ENCODE assay signal across 8 cellular contexts in genomic region chr7:44045226-44046014, GRCh38. TPM values are rescaled to one million over a fixed set of nuclear protein-coding genes. Genes with fewer than 3 reads are reported as not detected.
DNase-seq lines count a peak whose midpoint lies in the region; ATAC-seq and TF ChIP-seq lines count a peak whose summit lies in the region.

No MANE protein-coding gene starts in this region.

- H3K9me3 ChIP-seq in BE2C (no peaks in the 10 kb centered on the region), iPS DF 6.9 (ENCODE audit: control insufficient read depth, insufficient read depth, low read length) (no peaks in the 10 kb centered on the region)

- H3K27me3 Mint-ChIP-seq in activated T-cell treated with anti-CD3 and anti-CD28 coated beads, Interleukin-2, amount 50 U/mL, for 4 hours (ENCODE audit: low read depth), result no peaks in the 10 kb centered on the region
- no peaks in the 10 kb centered on the region for H3K27me3 Mint-ChIP-seq in stimulated activated naive CD8-positive, alpha-beta T cell treated with anti-CD3 and anti-CD28 coated beads, Interleukin-15, amount 100 ng/mL, for 72 hours

- peaks cover 56% of the 10 kb centered on the region for H3K4me1 Mint-ChIP-seq in activated T-cell treated with anti-CD3 and anti-CD28 coated beads, Interleukin-2, amount 50 U/mL, for 4 hours (ENCODE audit: low read depth)
- peaks cover 66% of the 10 kb centered on the region for H3K4me1 Mint-ChIP-seq in stimulated activated naive CD8-positive, alpha-beta T cell treated with anti-CD3 and anti-CD28 coated beads, Interleukin-15, amount 100 ng/mL, for 72 hours

- H3K27me3 ChIP-seq in BE2C (no peaks in the 10 kb centered on the region), iPS DF 6.9 (ENCODE audit: control insufficient read depth, insufficient read depth, low read length) (no peaks in the 10 kb centered on the region; the same call in 1 of the 2 replicates)

- H3K27ac ChIP-seq in iPS DF 6.9 (ENCODE audit: low read length), result no peak overlapping the region

- peaks cover 14% of the 10 kb centered on the region for H3K36me3 Mint-ChIP-seq in activated T-cell treated with anti-CD3 and anti-CD28 coated beads, Interleukin-2, amount 50 U/mL, for 4 hours (ENCODE audit: insufficient read depth)

- no peak for TF ChIP-seq CTCF in BE2C (IDR thresholded peaks at IDR 0.05; ENCODE audit: low read depth, low read length)

- H3K4me3 ChIP-seq in BE2C (ENCODE audit: low read depth, low read length), result peak overlapping the region; percentile 94
- H3K4me3 ChIP-seq in iPS DF 6.9 (ENCODE audit: low read length), result peak overlapping the region; percentile 98

- H3K9me3 Mint-ChIP-seq in activated T-cell treated with anti-CD3 and anti-CD28 coated beads, Interleukin-2, amount 50 U/mL, for 4 hours, result no peaks in the 10 kb centered on the region
- H3K9me3 Mint-ChIP-seq in stimulated activated naive CD8-positive, alpha-beta T cell treated with anti-CD3 and anti-CD28 coated beads, Interleukin-15, amount 100 ng/mL, for 72 hours, result no peaks in the 10 kb centered on the region

- peak overlapping the region; percentile 87 for H3K4me3 Mint-ChIP-seq in activated T-cell treated with anti-CD3 and anti-CD28 coated beads, Interleukin-2, amount 50 U/mL, for 4 hours
- peak overlapping the region; percentile 77 to 93 for H3K4me3 Mint-ChIP-seq in stimulated activated naive CD8-positive, alpha-beta T cell treated with anti-CD3 and anti-CD28 coated beads, Interleukin-15, amount 100 ng/mL, for 72 hours

- H3K36me3 ChIP-seq in BE2C (peaks cover 15% of the 10 kb centered on the region), iPS DF 6.9 (ENCODE audit: control insufficient read depth, insufficient read depth, low read length) (peaks cover 13% of the 10 kb centered on the region)

- DNase-seq in BE2C (no peak), iPS DF 6.9 (ENCODE audit: low read depth, low spot score) (no peak), occipital lobe (lab: John Stamatoyannopoulos, UW) (no peak)
- DNase-seq in activated T-cell treated with anti-CD3 and anti-CD28 coated beads, Interleukin-2, amount 50 U/mL, for 4 hours, result no peak
- no peak for DNase-seq in stimulated activated naive CD8-positive, alpha-beta T cell treated with anti-CD3 and anti-CD28 coated beads, Interleukin-15, amount 100 ng/mL, for 72 hours
- no peak for DNase-seq in activated CD4-positive, alpha-beta T cell treated with anti-CD3 and anti-CD28 coated beads for 4 hours

- no CpG with 5 or more reads among the region's 15 CpGs for WGBS in iPS DF 6.9 (ENCODE audit: insufficient coverage, insufficient read length)

- H3K27ac Mint-ChIP-seq in stimulated activated naive CD8-positive, alpha-beta T cell treated with anti-CD3 and anti-CD28 coated beads, Interleukin-15, amount 100 ng/mL, for 72 hours, result peak overlapping the region; percentile 72 to 93

- ATAC-seq in HG02763 (IDR thresholded peaks at IDR 0.05; ENCODE audit: unreplicated experiment) (peak; percentile 3), HG03457 (IDR thresholded peaks at IDR 0.05; ENCODE audit: unreplicated experiment) (no peak)
- ATAC-seq in activated T-cell treated with anti-CD3 and anti-CD28 coated beads, Interleukin-2, amount 50 U/mL, for 4 hours, result peak in 1 of 2 donors; percentile 19
- peak; percentile 9 for ATAC-seq in stimulated activated naive CD8-positive, alpha-beta T cell treated with anti-CD3 and anti-CD28 coated beads, Interleukin-15, amount 100 ng/mL, for 72 hours

- no peaks in the 10 kb centered on the region for H3K4me1 ChIP-seq in BE2C
- 0 out of 2 replicates have a peak, but pooled peaks cover 1% of the 10 kb centered on the region for H3K4me1 ChIP-seq in iPS DF 6.9 (ENCODE audit: control insufficient read depth, insufficient read depth, low read length)

RNA-seq across cellular contexts. Expression of gene DBNL, which starts 0.9 kb away (rescaled TPM):
- 210 TPM for polyA plus RNA-seq in BE2C (2012; ENCODE audit: insufficient read depth, insufficient read length, low read depth)
- total RNA-seq in activated T-cell treated with anti-CD3 and anti-CD28 coated beads, Interleukin-2, amount 50 U/mL, for 4 hours, result 100 to 1,000 TPM; 147 to 167 (median 165) TPM
- total RNA-seq in occipital lobe, result 52.3 TPM

RNA-seq across cellular contexts. Expression of gene PGAM2, which starts 19.9 kb away (rescaled TPM):
- 207 TPM for polyA plus RNA-seq in BE2C (2012; ENCODE audit: insufficient read depth, insufficient read length, low read depth)
- under 1 TPM in 1 of 3 donors, not detected in 2; 0.24 TPM for total RNA-seq in activated T-cell treated with anti-CD3 and anti-CD28 coated beads, Interleukin-2, amount 50 U/mL, for 4 hours
- total RNA-seq in occipital lobe, result 5.9 TPM

RNA-seq across cellular contexts. Expression of gene POLM, which starts 36.9 kb away (rescaled TPM):
- 21.3 TPM for polyA plus RNA-seq in BE2C (2012; ENCODE audit: insufficient read depth, insufficient read length, low read depth)
- 10 to 100 TPM; 33.0 to 45.1 (median 37.7) TPM for total RNA-seq in activated T-cell treated with anti-CD3 and anti-CD28 coated beads, Interleukin-2, amount 50 U/mL, for 4 hours
- 6.7 TPM for total RNA-seq in occipital lobe

RNA-seq across cellular contexts. Expression of gene SPDYE1, which starts 47.7 kb away (rescaled TPM):
- polyA plus RNA-seq in BE2C (2012; ENCODE audit: insufficient read depth, insufficient read length, low read depth), result not detected
- not detected for total RNA-seq in activated T-cell treated with anti-CD3 and anti-CD28 coated beads, Interleukin-2, amount 50 U/mL, for 4 hours
- total RNA-seq in occipital lobe, result not detected

RNA-seq across cellular contexts. Expression of gene AEBP1, which starts 58.7 kb away (rescaled TPM):
- 21.3 TPM for polyA plus RNA-seq in BE2C (2012; ENCODE audit: insufficient read depth, insufficient read length, low read depth)
- 10 to 100 TPM; 26.7 to 36.3 (median 35.7) TPM for total RNA-seq in activated T-cell treated with anti-CD3 and anti-CD28 coated beads, Interleukin-2, amount 50 U/mL, for 4 hours
- 3.4 TPM for total RNA-seq in occipital lobe
